Comparison of ENCODE assay signal across 11 cellular contexts in the genomic region with DNA sequence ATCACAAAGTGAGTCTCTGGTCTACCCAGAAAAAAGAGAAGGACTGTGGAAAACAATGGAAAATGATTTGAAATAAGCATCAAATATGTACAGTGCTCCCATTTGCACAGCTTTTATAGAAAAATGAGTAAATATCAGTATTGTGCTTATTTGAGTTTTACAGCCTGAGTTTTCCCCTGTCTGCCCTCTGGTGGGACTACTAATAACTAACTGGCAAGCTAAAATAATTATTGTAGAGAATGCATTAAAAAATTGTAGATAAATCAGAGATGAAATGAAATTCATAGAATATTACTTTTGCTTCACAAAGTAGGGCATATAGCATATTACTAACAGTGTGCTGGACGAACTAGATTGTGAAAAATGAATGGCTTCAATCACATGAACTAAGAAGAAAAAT.
DNase-seq lines count a peak whose midpoint lies in the region; ATAC-seq and TF ChIP-seq lines count a peak whose summit lies in the region.
"Had no signal": no experiment of that assay in that cellular context is flagged by ENCODE, and none has a peak within 500 bp of the region (broad histone marks: within the 10 kb centered on the region; RNA-seq: fewer than 3 reads in every experiment).

No MANE protein-coding gene starts in this region.

- no peak overlapping the region for H3K4me3 Mint-ChIP-seq in activated CD8-positive, alpha-beta memory T cell treated with anti-CD3 and anti-CD28 coated beads, Interleukin-2, amount 10 ng/mL, durations not matched to agents 7 days and 5 days
- H3K4me3 Mint-ChIP-seq in CD4-positive, alpha-beta T cell, result no peak overlapping the region

- H3F3A ChIP-seq in GM23248 (ENCODE audit: insufficient read depth), result no peaks in the 10 kb centered on the region

- POLR2A ChIA-PET in AG04449 (lab: Yijun Ruan, JAX), result no interaction called here
- POLR2A ChIA-PET in CD4-positive, alpha-beta T cell (lab: Charles Lee), result no interaction called here

- no peaks in the 10 kb centered on the region for H3K27me3 Mint-ChIP-seq in activated CD8-positive, alpha-beta memory T cell treated with anti-CD3 and anti-CD28 coated beads, Interleukin-2, amount 10 ng/mL, durations not matched to agents 7 days and 5 days
- H3K27me3 Mint-ChIP-seq in CD4-positive, alpha-beta T cell, result no peaks in the 10 kb centered on the region

- DNase-seq in AG04449 (ENCODE audit: low read depth, low spot score), result peak; percentile 7
- DNase-seq in GM23248, result peak; percentile 56
- peak; percentile 14 for DNase-seq in foreskin melanocyte
- DNase-seq in NCI-H82 treated with DMSO at 0.1 percent for 48 hours (lab: John Stamatoyannopoulos, UW; ENCODE audit: unreplicated experiment), result no peak
- DNase-seq in activated CD8-positive, alpha-beta memory T cell treated with anti-CD3 and anti-CD28 coated beads, Interleukin-2, amount 10 ng/mL, durations not matched to agents 7 days and 5 days, result no peak
- DNase-seq in CD4-positive, alpha-beta T cell, result no peak
- DNase-seq in 8988T, result no peak
- DNase-seq: cortex of kidney, DMS153 had no signal

- H3K36me3 Mint-ChIP-seq in activated CD8-positive, alpha-beta memory T cell treated with anti-CD3 and anti-CD28 coated beads, Interleukin-2, amount 10 ng/mL, durations not matched to agents 7 days and 5 days, result no peaks in the 10 kb centered on the region
- no peaks in the 10 kb centered on the region for H3K36me3 Mint-ChIP-seq in CD4-positive, alpha-beta T cell (ENCODE audit: low read depth)

- H3K36me3 ChIP-seq in GM23248 (ENCODE audit: low read depth), result no peaks in the 10 kb centered on the region
- H3K36me3 ChIP-seq: neutrophil had no signal

- no peaks in the 10 kb centered on the region for H4K20me1 ChIP-seq in GM23248 (ENCODE audit: insufficient read depth)

- intact Hi-C loops in CD4-positive, alpha-beta T cell (cut with DNase I, micrococcal nuclease), result no loop called here

- in situ Hi-C loops in GM23248 (cut with MboI), result no loop called here

- no peaks in the 10 kb centered on the region for H3K9me2 ChIP-seq in GM23248 (ENCODE audit: insufficient read depth)

- H3K4me3 ChIP-seq in AG04449 (ENCODE audit: low read depth, low read length) (no peak overlapping the region), GM23248 (no peak overlapping the region)

- H3K4me1 Mint-ChIP-seq in activated CD8-positive, alpha-beta memory T cell treated with anti-CD3 and anti-CD28 coated beads, Interleukin-2, amount 10 ng/mL, durations not matched to agents 7 days and 5 days, result no peaks in the 10 kb centered on the region
- H3K4me1 Mint-ChIP-seq in CD4-positive, alpha-beta T cell (ENCODE audit: low read depth), result no peaks in the 10 kb centered on the region

- H3K27ac Mint-ChIP-seq in activated CD8-positive, alpha-beta memory T cell treated with anti-CD3 and anti-CD28 coated beads, Interleukin-2, amount 10 ng/mL, durations not matched to agents 7 days and 5 days, result no peak overlapping the region
- H3K27ac Mint-ChIP-seq in CD4-positive, alpha-beta T cell, result no peak overlapping the region

- no peak overlapping the region for H3K4me2 ChIP-seq in GM23248 (ENCODE audit: unreplicated experiment)

- no peaks in the 10 kb centered on the region for H3K9me3 ChIP-seq in GM23248 (ENCODE audit: low read depth)
- no peaks in the 10 kb centered on the region for H3K9me3 ChIP-seq in CD4-positive, alpha-beta T cell (ENCODE audit: control insufficient read depth, low read length)
- H3K9me3 ChIP-seq: neutrophil had no signal

- H3K79me2 ChIP-seq in GM23248 (ENCODE audit: insufficient read depth), result no peaks in the 10 kb centered on the region

- no peak overlapping the region for H3K27ac ChIP-seq in GM23248
- H3K27ac ChIP-seq in VCaP, result no peak overlapping the region
- H3K27ac ChIP-seq in CD4-positive, alpha-beta T cell (ENCODE audit: low read depth, low read length), result no peak overlapping the region
- H3K27ac ChIP-seq: neutrophil had no signal

- no peak for ATAC-seq in activated CD8-positive, alpha-beta memory T cell treated with anti-CD3 and anti-CD28 coated beads, Interleukin-2, amount 10 ng/mL, durations not matched to agents 7 days and 5 days
- ATAC-seq in CD4-positive, alpha-beta T cell (ENCODE audit: poor library complexity), result no peak

- WGBS in GM23248 (ENCODE audit: low coverage in 1 of 2, low lambda C conversion rate in 2 of 2, missing lambda C conversion rate in 2 of 2), 2 experiments, result 68 to 87% methylated on average over 1 of the region's 1 CpG

- CTCF ChIA-PET in AG04449 (lab: Yijun Ruan, JAX), result interaction anchor here (0.6 to 3.1 kb wide), 12 partner anchors 10 to 679 kb away, joined by 3 to 7 read pairs (median 3); no protein-coding TSS in a partner anchor
- CTCF ChIA-PET in activated CD8-positive, alpha-beta memory T cell treated with anti-CD3 and anti-CD28 coated beads, Interleukin-2, amount 10 ng/mL, durations not matched to agents 7 days and 5 days (lab: Charles Lee), result no interaction called here
- CTCF ChIA-PET in CD4-positive, alpha-beta T cell (lab: Charles Lee), result no interaction called here

- peaks cover 2% of the 10 kb centered on the region for H3K9me3 Mint-ChIP-seq in activated CD8-positive, alpha-beta memory T cell treated with anti-CD3 and anti-CD28 coated beads, Interleukin-2, amount 10 ng/mL, durations not matched to agents 7 days and 5 days (ENCODE audit: low read depth)
- H3K9me3 Mint-ChIP-seq in CD4-positive, alpha-beta T cell, result peaks cover 2% of the 10 kb centered on the region

- H3K27me3 ChIP-seq in GM23248 (replicated peaks; ENCODE audit: insufficient read depth), result no peaks in the 10 kb centered on the region
- H3K27me3 ChIP-seq in CD4-positive, alpha-beta T cell (ENCODE audit: control insufficient read depth, insufficient read depth, low read length), result no peaks in the 10 kb centered on the region
- H3K27me3 ChIP-seq: neutrophil had no signal

- no peaks in the 10 kb centered on the region for H3K4me1 ChIP-seq in GM23248 (ENCODE audit: insufficient read depth)

- no peak overlapping the region for H3K9ac ChIP-seq in GM23248

- TF ChIP-seq CTCF in AG04449 (IDR thresholded peaks at IDR 0.05; ENCODE audit: insufficient read depth, low read length, missing control alignments), result peak; percentile 36
- peak; percentile 65 for TF ChIP-seq CTCF in VCaP (conservative IDR thresholded peaks at IDR 0.05)
- TF ChIP-seq CTCF in CD4-positive, alpha-beta T cell (IDR thresholded peaks at IDR 0.05), result no peak

- no peak overlapping the region for H2AFZ ChIP-seq in GM23248

Comparison
In these comparisons a context has a peak if more than half of its experiments do, and no peak if none do; other contexts are left out.
1. DNase-seq: peak in AG04449 (single experiment), GM23248 (single experiment) and foreskin melanocyte (single experiment); none in NCI-H82 treated with DMSO at 0.1 percent for 48 hours (single experiment), activated CD8-positive, alpha-beta memory T cell treated with anti-CD3 and anti-CD28 coated beads, Interleukin-2, amount 10 ng/mL, durations not matched to agents 7 days and 5 days (single experiment), CD4-positive, alpha-beta T cell (0 of 10) and 8988T (single experiment).